ENCODE assay signal across 1 cellular context in the genomic region with DNA sequence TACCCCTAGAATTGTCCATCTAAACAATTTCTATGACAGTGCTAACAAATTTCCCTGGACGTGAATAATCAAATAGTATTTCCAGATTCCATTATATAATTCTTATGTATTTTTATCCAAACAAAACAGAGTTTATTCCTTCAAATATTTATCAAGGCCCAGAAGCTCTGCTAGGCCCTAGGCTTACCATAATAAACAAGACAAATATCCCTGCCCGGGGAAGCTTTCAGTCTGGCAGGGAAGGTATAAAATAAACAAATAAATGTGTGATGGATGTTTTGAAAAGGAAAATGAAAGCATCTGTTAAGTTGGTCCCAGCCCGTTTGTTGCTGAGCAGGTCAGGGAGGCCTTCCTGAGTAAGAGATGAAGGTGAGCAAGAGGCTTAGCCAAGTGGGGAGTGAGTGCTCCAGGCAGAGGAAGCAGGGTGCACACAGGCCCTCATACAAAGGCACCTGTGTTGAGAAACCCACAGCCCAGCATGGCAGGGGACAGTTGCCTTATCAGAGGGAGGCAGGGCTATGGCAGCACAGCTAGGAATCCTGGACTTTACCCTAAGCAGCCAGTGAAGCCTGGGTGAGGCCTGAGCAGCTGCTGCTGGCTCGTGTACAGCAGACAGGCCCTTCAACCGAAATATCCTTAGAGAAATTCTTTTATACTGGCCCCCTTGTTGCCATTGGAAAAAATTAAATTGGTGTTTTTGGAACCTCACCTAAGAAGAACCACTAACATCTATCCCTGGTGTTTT.
TF ChIP-seq lines count a peak whose summit lies in the region.

No MANE protein-coding gene starts in this region.

TF ChIP-seq in HepG2, 621 proteins besides CTCF, POLR2A, EP300 and RAD21 (continued from another document and continues in another):
- TF ChIP-seq, protein P1, sequence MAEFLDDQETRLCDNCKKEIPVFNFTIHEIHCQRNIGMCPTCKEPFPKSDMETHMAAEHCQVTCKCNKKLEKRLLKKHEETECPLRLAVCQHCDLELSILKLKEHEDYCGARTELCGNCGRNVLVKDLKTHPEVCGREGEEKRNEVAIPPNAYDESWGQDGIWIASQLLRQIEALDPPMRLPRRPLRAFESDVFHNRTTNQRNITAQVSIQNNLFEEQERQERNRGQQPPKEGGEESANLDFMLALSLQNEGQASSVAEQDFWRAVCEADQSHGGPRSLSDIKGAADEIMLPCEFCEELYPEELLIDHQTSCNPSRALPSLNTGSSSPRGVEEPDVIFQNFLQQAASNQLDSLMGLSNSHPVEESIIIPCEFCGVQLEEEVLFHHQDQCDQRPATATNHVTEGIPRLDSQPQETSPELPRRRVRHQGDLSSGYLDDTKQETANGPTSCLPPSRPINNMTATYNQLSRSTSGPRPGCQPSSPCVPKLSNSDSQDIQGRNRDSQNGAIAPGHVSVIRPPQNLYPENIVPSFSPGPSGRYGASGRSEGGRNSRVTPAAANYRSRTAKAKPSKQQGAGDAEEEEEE (CRISPR knock-in tag; IDR thresholded peaks at IDR 0.05; ENCODE audit: borderline replicate concordance): no peak
- no peak for TF ChIP-seq ZNF850 (CRISPR knock-in tag; conservative IDR thresholded peaks at IDR 0.05)
- TF ChIP-seq SMYD3 (CRISPR knock-in tag; IDR thresholded peaks at IDR 0.05): no peak
- no peak for TF ChIP-seq RORA (CRISPR knock-in tag; IDR thresholded peaks at IDR 0.05)
- TF ChIP-seq, protein P2, sequence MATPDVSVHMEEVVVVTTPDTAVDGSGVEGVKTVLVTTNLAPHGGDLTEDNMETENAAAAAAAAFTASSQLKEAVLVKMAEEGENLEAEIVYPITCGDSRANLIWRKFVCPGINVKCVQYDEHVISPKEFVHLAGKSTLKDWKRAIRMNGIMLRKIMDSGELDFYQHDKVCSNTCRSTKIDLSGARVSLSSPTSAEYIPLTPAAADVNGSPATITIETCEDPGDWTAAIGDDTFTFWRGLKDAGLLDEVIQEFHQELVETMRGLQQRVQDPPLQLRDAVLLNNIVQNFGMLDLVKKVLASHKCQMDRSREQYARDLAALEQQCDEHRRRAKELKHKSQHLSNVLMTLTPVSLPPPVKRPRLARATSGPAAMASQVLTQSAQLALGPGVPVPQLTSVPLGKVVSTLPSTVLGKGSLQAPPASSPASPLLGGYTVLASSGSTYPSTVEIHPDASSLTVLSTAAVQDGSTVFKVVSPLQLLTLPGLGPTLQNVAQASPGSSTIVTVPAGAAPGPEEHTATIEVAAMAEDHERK (CRISPR knock-in tag; IDR thresholded peaks at IDR 0.05; ENCODE audit: low read depth): no peak
- 0 out of 2 replicates have a peak, but pooled peaks have one; percentile 22 for TF ChIP-seq NR2F6 (IDR thresholded peaks at IDR 0.05)
- peak; percentile 77 for TF ChIP-seq NR2F6 (CRISPR knock-in tag; IDR thresholded peaks at IDR 0.05)
- TF ChIP-seq ZNF883 (CRISPR knock-in tag; IDR thresholded peaks at IDR 0.05; ENCODE audit: not compliant biosample characterization): no peak
- TF ChIP-seq NCOR1 (IDR thresholded peaks at IDR 0.05; ENCODE audit: borderline replicate concordance, low read length): peak; percentile 83
- no peak for TF ChIP-seq ZNF546 (CRISPR knock-in tag; conservative IDR thresholded peaks at IDR 0.05)
- peak; percentile 98 for TF ChIP-seq ZNF792 (CRISPR knock-in tag; IDR thresholded peaks at IDR 0.05)
- TF ChIP-seq, protein P3, sequence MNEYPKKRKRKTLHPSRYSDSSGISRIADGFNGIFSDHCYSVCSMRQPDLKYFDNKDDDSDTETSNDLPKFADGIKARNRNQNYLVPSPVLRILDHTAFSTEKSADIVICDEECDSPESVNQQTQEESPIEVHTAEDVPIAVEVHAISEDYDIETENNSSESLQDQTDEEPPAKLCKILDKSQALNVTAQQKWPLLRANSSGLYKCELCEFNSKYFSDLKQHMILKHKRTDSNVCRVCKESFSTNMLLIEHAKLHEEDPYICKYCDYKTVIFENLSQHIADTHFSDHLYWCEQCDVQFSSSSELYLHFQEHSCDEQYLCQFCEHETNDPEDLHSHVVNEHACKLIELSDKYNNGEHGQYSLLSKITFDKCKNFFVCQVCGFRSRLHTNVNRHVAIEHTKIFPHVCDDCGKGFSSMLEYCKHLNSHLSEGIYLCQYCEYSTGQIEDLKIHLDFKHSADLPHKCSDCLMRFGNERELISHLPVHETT (CRISPR knock-in tag; conservative IDR thresholded peaks at IDR 0.05): no peak
- TF ChIP-seq SNRNP70 (IDR thresholded peaks at IDR 0.05; ENCODE audit: low read depth, low read length): no peak
- TF ChIP-seq, protein P4, sequence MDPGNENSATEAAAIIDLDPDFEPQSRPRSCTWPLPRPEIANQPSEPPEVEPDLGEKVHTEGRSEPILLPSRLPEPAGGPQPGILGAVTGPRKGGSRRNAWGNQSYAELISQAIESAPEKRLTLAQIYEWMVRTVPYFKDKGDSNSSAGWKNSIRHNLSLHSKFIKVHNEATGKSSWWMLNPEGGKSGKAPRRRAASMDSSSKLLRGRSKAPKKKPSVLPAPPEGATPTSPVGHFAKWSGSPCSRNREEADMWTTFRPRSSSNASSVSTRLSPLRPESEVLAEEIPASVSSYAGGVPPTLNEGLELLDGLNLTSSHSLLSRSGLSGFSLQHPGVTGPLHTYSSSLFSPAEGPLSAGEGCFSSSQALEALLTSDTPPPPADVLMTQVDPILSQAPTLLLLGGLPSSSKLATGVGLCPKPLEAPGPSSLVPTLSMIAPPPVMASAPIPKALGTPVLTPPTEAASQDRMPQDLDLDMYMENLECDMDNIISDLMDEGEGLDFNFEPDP (CRISPR knock-in tag; conservative IDR thresholded peaks at IDR 0.05): 0 out of 2 replicates have a peak, but pooled peaks have one; percentile 57
- TF ChIP-seq ZNF256 (CRISPR knock-in tag; conservative IDR thresholded peaks at IDR 0.05): no peak
- peak; percentile 92 for TF ChIP-seq ZMYM4 (CRISPR knock-in tag; IDR thresholded peaks at IDR 0.05)
- no peak for TF ChIP-seq ZFP62 (CRISPR knock-in tag; IDR thresholded peaks at IDR 0.05)
- TF ChIP-seq, protein P5, sequence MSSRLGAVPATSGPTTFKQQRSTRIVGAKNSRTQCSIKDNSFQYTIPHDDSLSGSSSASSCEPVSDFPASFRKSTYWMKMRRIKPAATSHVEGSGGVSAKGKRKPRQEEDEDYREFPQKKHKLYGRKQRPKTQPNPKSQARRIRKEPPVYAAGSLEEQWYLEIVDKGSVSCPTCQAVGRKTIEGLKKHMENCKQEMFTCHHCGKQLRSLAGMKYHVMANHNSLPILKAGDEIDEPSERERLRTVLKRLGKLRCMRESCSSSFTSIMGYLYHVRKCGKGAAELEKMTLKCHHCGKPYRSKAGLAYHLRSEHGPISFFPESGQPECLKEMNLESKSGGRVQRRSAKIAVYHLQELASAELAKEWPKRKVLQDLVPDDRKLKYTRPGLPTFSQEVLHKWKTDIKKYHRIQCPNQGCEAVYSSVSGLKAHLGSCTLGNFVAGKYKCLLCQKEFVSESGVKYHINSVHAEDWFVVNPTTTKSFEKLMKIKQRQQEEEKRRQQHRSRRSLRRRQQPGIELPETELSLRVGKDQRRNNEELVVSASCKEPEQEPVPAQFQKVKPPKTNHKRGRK (CRISPR knock-in tag; IDR thresholded peaks at IDR 0.05): no peak
- no peak for TF ChIP-seq THYN1 (CRISPR knock-in tag; IDR thresholded peaks at IDR 0.05; ENCODE audit: borderline replicate concordance, low read depth)
- TF ChIP-seq ZNF747 (CRISPR knock-in tag; IDR thresholded peaks at IDR 0.05; ENCODE audit: borderline replicate concordance): no peak
- TF ChIP-seq, protein P6, sequence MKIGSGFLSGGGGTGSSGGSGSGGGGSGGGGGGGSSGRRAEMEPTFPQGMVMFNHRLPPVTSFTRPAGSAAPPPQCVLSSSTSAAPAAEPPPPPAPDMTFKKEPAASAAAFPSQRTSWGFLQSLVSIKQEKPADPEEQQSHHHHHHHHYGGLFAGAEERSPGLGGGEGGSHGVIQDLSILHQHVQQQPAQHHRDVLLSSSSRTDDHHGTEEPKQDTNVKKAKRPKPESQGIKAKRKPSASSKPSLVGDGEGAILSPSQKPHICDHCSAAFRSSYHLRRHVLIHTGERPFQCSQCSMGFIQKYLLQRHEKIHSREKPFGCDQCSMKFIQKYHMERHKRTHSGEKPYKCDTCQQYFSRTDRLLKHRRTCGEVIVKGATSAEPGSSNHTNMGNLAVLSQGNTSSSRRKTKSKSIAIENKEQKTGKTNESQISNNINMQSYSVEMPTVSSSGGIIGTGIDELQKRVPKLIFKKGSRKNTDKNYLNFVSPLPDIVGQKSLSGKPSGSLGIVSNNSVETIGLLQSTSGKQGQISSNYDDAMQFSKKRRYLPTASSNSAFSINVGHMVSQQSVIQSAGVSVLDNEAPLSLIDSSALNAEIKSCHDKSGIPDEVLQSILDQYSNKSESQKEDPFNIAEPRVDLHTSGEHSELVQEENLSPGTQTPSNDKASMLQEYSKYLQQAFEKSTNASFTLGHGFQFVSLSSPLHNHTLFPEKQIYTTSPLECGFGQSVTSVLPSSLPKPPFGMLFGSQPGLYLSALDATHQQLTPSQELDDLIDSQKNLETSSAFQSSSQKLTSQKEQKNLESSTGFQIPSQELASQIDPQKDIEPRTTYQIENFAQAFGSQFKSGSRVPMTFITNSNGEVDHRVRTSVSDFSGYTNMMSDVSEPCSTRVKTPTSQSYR (CRISPR knock-in tag; IDR thresholded peaks at IDR 0.05; ENCODE audit: borderline replicate concordance): peak; percentile 85
- TF ChIP-seq, protein P7, sequence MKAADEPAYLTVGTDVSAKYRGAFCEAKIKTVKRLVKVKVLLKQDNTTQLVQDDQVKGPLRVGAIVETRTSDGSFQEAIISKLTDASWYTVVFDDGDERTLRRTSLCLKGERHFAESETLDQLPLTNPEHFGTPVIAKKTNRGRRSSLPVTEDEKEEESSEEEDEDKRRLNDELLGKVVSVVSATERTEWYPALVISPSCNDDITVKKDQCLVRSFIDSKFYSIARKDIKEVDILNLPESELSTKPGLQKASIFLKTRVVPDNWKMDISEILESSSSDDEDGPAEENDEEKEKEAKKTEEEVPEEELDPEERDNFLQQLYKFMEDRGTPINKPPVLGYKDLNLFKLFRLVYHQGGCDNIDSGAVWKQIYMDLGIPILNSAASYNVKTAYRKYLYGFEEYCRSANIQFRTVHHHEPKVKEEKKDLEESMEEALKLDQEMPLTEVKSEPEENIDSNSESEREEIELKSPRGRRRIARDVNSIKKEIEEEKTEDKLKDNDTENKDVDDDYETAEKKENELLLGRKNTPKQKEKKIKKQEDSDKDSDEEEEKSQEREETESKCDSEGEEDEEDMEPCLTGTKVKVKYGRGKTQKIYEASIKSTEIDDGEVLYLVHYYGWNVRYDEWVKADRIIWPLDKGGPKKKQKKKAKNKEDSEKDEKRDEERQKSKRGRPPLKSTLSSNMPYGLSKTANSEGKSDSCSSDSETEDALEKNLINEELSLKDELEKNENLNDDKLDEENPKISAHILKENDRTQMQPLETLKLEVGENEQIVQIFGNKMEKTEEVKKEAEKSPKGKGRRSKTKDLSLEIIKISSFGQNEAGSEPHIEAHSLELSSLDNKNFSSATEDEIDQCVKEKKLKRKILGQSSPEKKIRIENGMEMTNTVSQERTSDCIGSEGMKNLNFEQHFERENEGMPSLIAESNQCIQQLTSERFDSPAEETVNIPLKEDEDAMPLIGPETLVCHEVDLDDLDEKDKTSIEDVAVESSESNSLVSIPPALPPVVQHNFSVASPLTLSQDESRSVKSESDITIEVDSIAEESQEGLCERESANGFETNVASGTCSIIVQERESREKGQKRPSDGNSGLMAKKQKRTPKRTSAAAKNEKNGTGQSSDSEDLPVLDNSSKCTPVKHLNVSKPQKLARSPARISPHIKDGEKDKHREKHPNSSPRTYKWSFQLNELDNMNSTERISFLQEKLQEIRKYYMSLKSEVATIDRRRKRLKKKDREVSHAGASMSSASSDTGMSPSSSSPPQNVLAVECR (CRISPR knock-in tag; IDR thresholded peaks at IDR 0.05; ENCODE audit: borderline replicate concordance): peak; percentile 79; the same call in 1 of the 2 replicates
- TF ChIP-seq ZNF431 (CRISPR knock-in tag; IDR thresholded peaks at IDR 0.05; ENCODE audit: borderline replicate concordance, low read depth): 0 out of 2 replicates have a peak, but pooled peaks have one; percentile 53
- no peak for TF ChIP-seq ZNF253 (CRISPR knock-in tag; IDR thresholded peaks at IDR 0.05; ENCODE audit: borderline replicate concordance)
- no peak for TF ChIP-seq ATF1 (CRISPR knock-in tag; IDR thresholded peaks at IDR 0.05)
- no peak for TF ChIP-seq ZNF326 (CRISPR knock-in tag; IDR thresholded peaks at IDR 0.05; ENCODE audit: borderline replicate concordance)
- TF ChIP-seq, protein P8, sequence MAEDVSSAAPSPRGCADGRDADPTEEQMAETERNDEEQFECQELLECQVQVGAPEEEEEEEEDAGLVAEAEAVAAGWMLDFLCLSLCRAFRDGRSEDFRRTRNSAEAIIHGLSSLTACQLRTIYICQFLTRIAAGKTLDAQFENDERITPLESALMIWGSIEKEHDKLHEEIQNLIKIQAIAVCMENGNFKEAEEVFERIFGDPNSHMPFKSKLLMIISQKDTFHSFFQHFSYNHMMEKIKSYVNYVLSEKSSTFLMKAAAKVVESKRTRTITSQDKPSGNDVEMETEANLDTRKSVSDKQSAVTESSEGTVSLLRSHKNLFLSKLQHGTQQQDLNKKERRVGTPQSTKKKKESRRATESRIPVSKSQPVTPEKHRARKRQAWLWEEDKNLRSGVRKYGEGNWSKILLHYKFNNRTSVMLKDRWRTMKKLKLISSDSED (CRISPR knock-in tag; IDR thresholded peaks at IDR 0.05): no peak
- TF ChIP-seq MBD4 (IDR thresholded peaks at IDR 0.05; ENCODE audit: borderline replicate concordance, low read length): no peak
- peak; percentile 71; the same call in 1 of the 2 replicates for TF ChIP-seq ZSCAN21 (CRISPR knock-in tag; IDR thresholded peaks at IDR 0.05; ENCODE audit: borderline replicate concordance)
- peak; percentile 64 for TF ChIP-seq BHLHE40 (IDR thresholded peaks at IDR 0.05; ENCODE audit: low read length)
- TF ChIP-seq, protein P9, sequence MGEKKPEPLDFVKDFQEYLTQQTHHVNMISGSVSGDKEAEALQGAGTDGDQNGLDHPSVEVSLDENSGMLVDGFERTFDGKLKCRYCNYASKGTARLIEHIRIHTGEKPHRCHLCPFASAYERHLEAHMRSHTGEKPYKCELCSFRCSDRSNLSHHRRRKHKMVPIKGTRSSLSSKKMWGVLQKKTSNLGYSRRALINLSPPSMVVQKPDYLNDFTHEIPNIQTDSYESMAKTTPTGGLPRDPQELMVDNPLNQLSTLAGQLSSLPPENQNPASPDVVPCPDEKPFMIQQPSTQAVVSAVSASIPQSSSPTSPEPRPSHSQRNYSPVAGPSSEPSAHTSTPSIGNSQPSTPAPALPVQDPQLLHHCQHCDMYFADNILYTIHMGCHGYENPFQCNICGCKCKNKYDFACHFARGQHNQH (CRISPR knock-in tag; IDR thresholded peaks at IDR 0.05): peak; percentile 94
- TF ChIP-seq MYNN (CRISPR knock-in tag; IDR thresholded peaks at IDR 0.05; ENCODE audit: low read depth): no peak; the same call in 1 of the 2 replicates
- TF ChIP-seq ZNF773 (CRISPR knock-in tag; IDR thresholded peaks at IDR 0.05; ENCODE audit: borderline replicate concordance): no peak
- TF ChIP-seq RARA (CRISPR knock-in tag; IDR thresholded peaks at IDR 0.05): peak; percentile 75
- TF ChIP-seq DNMT3B (CRISPR knock-in tag; conservative IDR thresholded peaks at IDR 0.05): no peak
